22 cellular contexts compared by ENCODE assay signal in genomic region chr2:17272170-17272569, GRCh38.
"Had no signal": no experiment of that assay in that cellular context is flagged by ENCODE, and none has a peak within 500 bp of the region (broad histone marks: within the 10 kb centered on the region; RNA-seq: fewer than 3 reads in every experiment).

No MANE protein-coding gene starts in this region.

- H3K4me3 ChIP-seq: colonic mucosa, gastrocnemius medialis, heart left ventricle, smooth muscle cell, suprapubic skin, vagina had no signal

- H3K27me3 Mint-ChIP-seq: activated CD4-positive, alpha-beta T cell treated with anti-CD3 and anti-CD28 coated beads, Interleukin-2, amount 10 ng/mL, durations not matched to agents 24 days and 14 days; activated CD8-positive, alpha-beta T cell treated with anti-CD3 and anti-CD28 coated beads for 36 hours; activated naive CD8-positive, alpha-beta T cell treated with anti-CD3 and anti-CD28 coated beads, Interleukin-2, amount 10 ng/mL, durations not matched to agents 7 days and 5 days; activated T-cell treated with anti-CD3 and anti-CD28 coated beads, Interleukin-2, amount 50 U/mL, for 24 hours; brain; central memory CD8-positive, alpha-beta T cell; natural killer cell treated with Interleukin-12 subunit alpha and Interleukin-12 subunit beta and Interleukin-15 and Interleukin-18, amount 100 ng/mL, for 72 hours; stimulated activated naive CD8-positive, alpha-beta T cell treated with anti-CD3 and anti-CD28 coated beads, Interleukin-15, amount 100 ng/mL, for 72 hours had no signal

- DNase-seq: activated CD4-positive, alpha-beta T cell treated with anti-CD3 and anti-CD28 coated beads, Interleukin-2, amount 10 ng/mL, durations not matched to agents 24 days and 14 days; activated CD8-positive, alpha-beta T cell treated with anti-CD3 and anti-CD28 coated beads for 36 hours; activated naive CD4-positive, alpha-beta T cell treated with Interleukin-2 at 50 U/mL for 16 hours; activated naive CD8-positive, alpha-beta T cell treated with anti-CD3 and anti-CD28 coated beads, Interleukin-2, amount 10 ng/mL, durations not matched to agents 7 days and 5 days; activated T-cell treated with anti-CD3 and anti-CD28 coated beads, Interleukin-2, amount 50 U/mL, for 24 hours; colonic mucosa; endodermal cell; erythroblast; gastrocnemius medialis; heart left ventricle; mesendoderm; stimulated activated CD4-positive, alpha-beta T cell treated with anti-CD3 and anti-CD28 coated beads, Interleukin-4, amount 100 ng/mL, for 1 hour; stimulated activated naive CD8-positive, alpha-beta T cell treated with anti-CD3 and anti-CD28 coated beads, Interleukin-15, amount 100 ng/mL, for 72 hours; T-helper 9 cell had no signal

- H3K4me3 Mint-ChIP-seq: activated CD4-positive, alpha-beta T cell treated with anti-CD3 and anti-CD28 coated beads, Interleukin-2, amount 10 ng/mL, durations not matched to agents 24 days and 14 days; activated CD8-positive, alpha-beta T cell treated with anti-CD3 and anti-CD28 coated beads for 36 hours; activated naive CD8-positive, alpha-beta T cell treated with anti-CD3 and anti-CD28 coated beads, Interleukin-2, amount 10 ng/mL, durations not matched to agents 7 days and 5 days; activated T-cell treated with anti-CD3 and anti-CD28 coated beads, Interleukin-2, amount 50 U/mL, for 24 hours; brain; central memory CD8-positive, alpha-beta T cell; endodermal cell; natural killer cell treated with Interleukin-12 subunit alpha and Interleukin-12 subunit beta and Interleukin-15 and Interleukin-18, amount 100 ng/mL, for 72 hours; stimulated activated naive CD8-positive, alpha-beta T cell treated with anti-CD3 and anti-CD28 coated beads, Interleukin-15, amount 100 ng/mL, for 72 hours had no signal

- H3K4me1 Mint-ChIP-seq: activated CD4-positive, alpha-beta T cell treated with anti-CD3 and anti-CD28 coated beads, Interleukin-2, amount 10 ng/mL, durations not matched to agents 24 days and 14 days; activated naive CD8-positive, alpha-beta T cell treated with anti-CD3 and anti-CD28 coated beads, Interleukin-2, amount 10 ng/mL, durations not matched to agents 7 days and 5 days; central memory CD8-positive, alpha-beta T cell; stimulated activated naive CD8-positive, alpha-beta T cell treated with anti-CD3 and anti-CD28 coated beads, Interleukin-15, amount 100 ng/mL, for 72 hours had no signal

- ATAC-seq: activated CD8-positive, alpha-beta T cell treated with anti-CD3 and anti-CD28 coated beads for 36 hours; gastrocnemius medialis; heart left ventricle; natural killer cell treated with Interleukin-12 subunit alpha and Interleukin-12 subunit beta and Interleukin-15 and Interleukin-18, amount 100 ng/mL, for 72 hours; sciatic nerve; stimulated activated naive CD8-positive, alpha-beta T cell treated with anti-CD3 and anti-CD28 coated beads, Interleukin-15, amount 100 ng/mL, for 72 hours had no signal

- H3K9me3 Mint-ChIP-seq: activated CD4-positive, alpha-beta T cell treated with anti-CD3 and anti-CD28 coated beads, Interleukin-2, amount 10 ng/mL, durations not matched to agents 24 days and 14 days; activated naive CD8-positive, alpha-beta T cell treated with anti-CD3 and anti-CD28 coated beads, Interleukin-2, amount 10 ng/mL, durations not matched to agents 7 days and 5 days had no signal

- H3K27ac Mint-ChIP-seq: activated CD4-positive, alpha-beta T cell treated with anti-CD3 and anti-CD28 coated beads, Interleukin-2, amount 10 ng/mL, durations not matched to agents 24 days and 14 days; activated CD8-positive, alpha-beta T cell treated with anti-CD3 and anti-CD28 coated beads for 36 hours; activated naive CD8-positive, alpha-beta T cell treated with anti-CD3 and anti-CD28 coated beads, Interleukin-2, amount 10 ng/mL, durations not matched to agents 7 days and 5 days; activated T-cell treated with anti-CD3 and anti-CD28 coated beads, Interleukin-2, amount 50 U/mL, for 24 hours; activated T-helper 2 cell treated with anti-CD3 and anti-CD28 coated beads, Interferon-gamma antibody, Interleukin-2, Interleukin-4, amounts not matched to agents 10 μg/mL and 5 μg/mL and 100 μg/mL, durations not matched to agents 14 hours and 24 hours and 36 hours; brain; endodermal cell; natural killer cell treated with Interleukin-12 subunit alpha and Interleukin-12 subunit beta and Interleukin-15 and Interleukin-18, amount 100 ng/mL, for 72 hours; stimulated activated naive CD8-positive, alpha-beta T cell treated with anti-CD3 and anti-CD28 coated beads, Interleukin-15, amount 100 ng/mL, for 72 hours had no signal

- H3K36me3 Mint-ChIP-seq: activated naive CD8-positive, alpha-beta T cell treated with anti-CD3 and anti-CD28 coated beads, Interleukin-2, amount 10 ng/mL, durations not matched to agents 7 days and 5 days; brain; natural killer cell treated with Interleukin-12 subunit alpha and Interleukin-12 subunit beta and Interleukin-15 and Interleukin-18, amount 100 ng/mL, for 72 hours had no signal
